ENCODE assay signal across 11 cellular contexts in the genomic region with DNA sequence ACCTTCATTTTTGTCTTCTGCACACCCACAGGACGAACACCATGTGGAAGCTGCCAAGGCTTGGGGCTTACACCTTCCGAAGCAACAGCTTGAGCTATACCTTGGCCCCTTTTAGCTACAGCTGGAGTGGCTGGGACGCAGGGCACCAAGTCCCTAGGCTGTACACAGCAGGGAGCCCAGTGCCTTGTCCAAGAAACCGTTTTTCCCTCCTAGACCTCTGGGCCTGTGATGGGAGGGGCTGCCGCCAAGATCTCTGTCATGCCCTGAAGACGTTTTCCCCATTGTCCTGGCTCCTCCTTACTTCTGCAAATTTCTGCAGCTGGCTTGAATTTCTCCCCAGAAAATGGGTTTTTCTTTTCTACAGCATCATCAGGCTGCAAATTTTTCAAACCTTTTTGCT. TPM values are rescaled to one million over a fixed set of nuclear protein-coding genes. Genes with fewer than 3 reads are reported as not detected.
"Had no signal": no experiment of that assay in that cellular context is flagged by ENCODE, and none has a peak within 500 bp of the region (broad histone marks: within the 10 kb centered on the region; RNA-seq: fewer than 3 reads in every experiment).

No MANE protein-coding gene starts in this region.

- DNase-seq: GM23248, GOT3, H7, H9, HCEC 1CT, HFFc6 had no signal

- H2AFZ ChIP-seq: GM23248, GM23338 had no signal

- H3K27ac Mint-ChIP-seq: GM23338, H9, HFFc6 had no signal

- H3K36me3 ChIP-seq: HAP-1 had no signal

- H3K9me3 ChIP-seq: HAP-1 had no signal

- H3K4me1 Mint-ChIP-seq: GM23338 had no signal

- H3K4me3 Mint-ChIP-seq: GM23338, H9, HFFc6 had no signal

- H3K4me2 ChIP-seq: GM23338 had no signal

- H3K4me1 ChIP-seq: HAP-1 had no signal

- H3K27ac ChIP-seq: GM23248 had no signal

- ATAC-seq: GM23338, HCT116 had no signal

- H3K4me3 ChIP-seq: GM23248, GM23338, HAP-1 had no signal

- FAIRE-seq: H1, H54 had no signal

- H3K9ac ChIP-seq: GM23248 had no signal

RNA-seq across cellular contexts. Expression of gene CNTN4, which starts 7.8 kb away (rescaled TPM):
- total RNA-seq: GM23248, HFFc6 had no signal
- polyA plus RNA-seq: GM23248 had no signal
